In genomic region chr19:37987356-37988332, GRCh38 we compare ENCODE assay signal across 2 cellular contexts.
TF ChIP-seq lines count a peak whose summit lies in the region.

No MANE protein-coding gene starts in this region.

TF ChIP-seq in IMR-90, 13 proteins besides CTCF, POLR2A, EP300 and RAD21:
- TF ChIP-seq MAZ (IDR thresholded peaks at IDR 0.05; ENCODE audit: borderline replicate concordance, low read depth, low read length) (no peak), CEBPB (IDR thresholded peaks at IDR 0.05; ENCODE audit: low read depth, low read length) (no peak), RFX5 (IDR thresholded peaks at IDR 0.05; ENCODE audit: low read depth, low read length) (no peak), CHD1 (IDR thresholded peaks at IDR 0.05; ENCODE audit: low read depth, low read length) (no peak), MAFK (IDR thresholded peaks at IDR 0.05; ENCODE audit: low read depth, low read length) (no peak), FOS (IDR thresholded peaks at IDR 0.05; ENCODE audit: low read depth, low read length) (no peak), NFE2L2 (IDR thresholded peaks at IDR 0.05; ENCODE audit: low read depth, low read length) (no peak), SMC3 (IDR thresholded peaks at IDR 0.05; ENCODE audit: low read depth, low read length) (no peak; the same call in 1 of the 2 replicates), RCOR1 (IDR thresholded peaks at IDR 0.05; ENCODE audit: insufficient replicate concordance, low read length) (no peak), ELK1 (IDR thresholded peaks at IDR 0.05; ENCODE audit: borderline replicate concordance, low read depth, low read length) (no peak), MXI1 (IDR thresholded peaks at IDR 0.05; ENCODE audit: borderline replicate concordance, low read depth, low read length) (no peak), USF2 (IDR thresholded peaks at IDR 0.05; ENCODE audit: low read depth, low read length) (no peak), BHLHE40 (IDR thresholded peaks at IDR 0.05; ENCODE audit: low read depth, low read length) (no peak)

TF ChIP-seq in K562, 482 proteins besides CTCF, POLR2A, EP300 and RAD21:
- TF ChIP-seq ZBTB17 (CRISPR knock-in tag; IDR thresholded peaks at IDR 0.05), result no peak
- TF ChIP-seq CHAMP1 (IDR thresholded peaks at IDR 0.05), result no peak
- no peak for TF ChIP-seq TCFL5 (CRISPR knock-in tag; conservative IDR thresholded peaks at IDR 0.05)
- no peak for TF ChIP-seq CBFA2T2 (conservative IDR thresholded peaks at IDR 0.05)
- no peak for TF ChIP-seq MAZ (CRISPR knock-in tag; conservative IDR thresholded peaks at IDR 0.05 in 1 of 2, IDR thresholded peaks at IDR 0.05 in 1 of 2)
- no peak for TF ChIP-seq MBD2 (IDR thresholded peaks at IDR 0.05; ENCODE audit: borderline replicate concordance, low read depth)
- no peak for TF ChIP-seq MEIS2 (IDR thresholded peaks at IDR 0.05; ENCODE audit: partially characterized antibody)
- TF ChIP-seq CHCHD3 (CRISPR knock-in tag; IDR thresholded peaks at IDR 0.05), result no peak
- TF ChIP-seq GTF2F1 (IDR thresholded peaks at IDR 0.05; ENCODE audit: low read depth, low read length), result no peak
- TF ChIP-seq KAT8 (IDR thresholded peaks at IDR 0.05; ENCODE audit: low read depth), result no peak
- TF ChIP-seq ARID2 (IDR thresholded peaks at IDR 0.05), result no peak
- TF ChIP-seq NCOR1 (IDR thresholded peaks at IDR 0.05), result no peak
- no peak for TF ChIP-seq ZNF395 (CRISPR knock-in tag; IDR thresholded peaks at IDR 0.05)
- no peak for TF ChIP-seq MAFG (tag; conservative IDR thresholded peaks at IDR 0.05)
- no peak for TF ChIP-seq BMI1 (IDR thresholded peaks at IDR 0.05; ENCODE audit: low read length)
- TF ChIP-seq ZNF274 (IDR thresholded peaks at IDR 0.05; ENCODE audit: borderline replicate concordance, low read depth, low read length), result no peak
- TF ChIP-seq ZNF174 (CRISPR knock-in tag; IDR thresholded peaks at IDR 0.05), result no peak
- TF ChIP-seq PREB (CRISPR knock-in tag; IDR thresholded peaks at IDR 0.05), result no peak
- TF ChIP-seq KLF1 (tag; IDR thresholded peaks at IDR 0.05), result no peak
- no peak for TF ChIP-seq IRF2 (CRISPR knock-in tag; IDR thresholded peaks at IDR 0.05)
